ENCODE assay signal across 15 cellular contexts in genomic region chr14:105023144-105023543, GRCh38. TPM values are rescaled to one million over a fixed set of nuclear protein-coding genes. Genes with fewer than 3 reads are reported as not detected.
A peak's percentile ranks its signal among the peaks of the same experiment; 100 is the strongest.
DNase-seq lines count a peak whose midpoint lies in the region; ATAC-seq and TF ChIP-seq lines count a peak whose summit lies in the region.
"Had no signal": no experiment of that assay in that cellular context is flagged by ENCODE, and none has a peak within 500 bp of the region (broad histone marks: within the 10 kb centered on the region; RNA-seq: fewer than 3 reads in every experiment).

No MANE protein-coding gene starts in this region.

- H3K4me1 ChIP-seq in breast epithelium (peaks cover 5 to 9% of the 10 kb centered on the region in 2 donors), mucosa of descending colon (ENCODE audit: low read depth) (peaks cover 21% of the 10 kb centered on the region)

- TF ChIP-seq POLR2A in breast epithelium (IDR thresholded peaks at IDR 0.05) = no peak

- H3K4me3 ChIP-seq in breast epithelium (no peak overlapping the region), mucosa of descending colon (no peak overlapping the region)
- H3K4me3 ChIP-seq: pancreas had no signal

- CTCF ChIA-PET in MCF 10A (lab: Yijun Ruan, JAX) = interaction anchor here (1.0 to 1.5 kb wide), 2 partner anchors 21 to 23 kb away, joined by 4 read pairs; no protein-coding TSS in a partner anchor

- H3K27ac Mint-ChIP-seq in MCF 10A (ENCODE audit: low read depth, unreplicated experiment) = peak overlapping the region; percentile 75
- H3K27ac Mint-ChIP-seq in stimulated activated memory B cell treated with anti-CD40 and anti-IgM and Interleukin-4, amounts not matched to agents 10 μg/mL and 1 μg/mL and 100 μg/mL, for 72 hours = peak overlapping the region; percentile 86

- intact Hi-C loops in MCF 10A (cut with micrococcal nuclease) (no loop called here), breast epithelium (cut with DNase I; ENCODE audit: low total_unique reads) (no loop called here), mucosa of descending colon (cut with DNase I, micrococcal nuclease) (no loop called here)

- H3K36me3 ChIP-seq in breast epithelium (no peaks in the 10 kb centered on the region), mucosa of descending colon (ENCODE audit: low read depth) (peaks cover 4% of the 10 kb centered on the region)
- H3K36me3 ChIP-seq: pancreas had no signal

- in situ Hi-C loops in SK-MEL-5 (cut with HindIII; ENCODE audit: low pct_unique_long_range_greater_than_20kb, low sequenced_read_pairs) = no loop called here

- TF ChIP-seq CTCF in MCF 10A (IDR thresholded peaks at IDR 0.05; ENCODE audit: unreplicated experiment) = no peak
- no peak for TF ChIP-seq CTCF in breast epithelium (IDR thresholded peaks at IDR 0.05)
- no peak for TF ChIP-seq CTCF in mucosa of descending colon (IDR thresholded peaks at IDR 0.05)

- H3K9me3 ChIP-seq in breast epithelium (no peaks in the 10 kb centered on the region), mucosa of descending colon (no peaks in the 10 kb centered on the region)
- H3K9me3 ChIP-seq: pancreas had no signal

- no TSS peak for BruUV-seq in MCF 10A (replicated peaks; lab: Mats Ljungman, UMichigan)

- no peaks in the 10 kb centered on the region for H3K27me3 Mint-ChIP-seq in MCF 10A (ENCODE audit: insufficient read depth, unreplicated experiment)
- no peaks in the 10 kb centered on the region for H3K27me3 Mint-ChIP-seq in stimulated activated memory B cell treated with anti-CD40 and anti-IgM and Interleukin-4, amounts not matched to agents 10 μg/mL and 1 μg/mL and 100 μg/mL, for 72 hours

- peak overlapping the region; percentile 94 for H3K4me3 Mint-ChIP-seq in MCF 10A (ENCODE audit: unreplicated experiment)
- no peak overlapping the region for H3K4me3 Mint-ChIP-seq in stimulated activated memory B cell treated with anti-CD40 and anti-IgM and Interleukin-4, amounts not matched to agents 10 μg/mL and 1 μg/mL and 100 μg/mL, for 72 hours

- peaks cover 9% of the 10 kb centered on the region for H3K36me3 Mint-ChIP-seq in MCF 10A (ENCODE audit: insufficient read depth, unreplicated experiment)
- peaks cover 10% of the 10 kb centered on the region for H3K36me3 Mint-ChIP-seq in stimulated activated memory B cell treated with anti-CD40 and anti-IgM and Interleukin-4, amounts not matched to agents 10 μg/mL and 1 μg/mL and 100 μg/mL, for 72 hours
- H3K36me3 Mint-ChIP-seq: IgD-negative memory B cell had no signal

- DNase-seq in MCF 10A (ENCODE audit: unreplicated experiment) (peak; percentile 44), breast epithelium (ENCODE audit: low spot score in 2 of 2) (no peak), SK-MEL-5 (ENCODE audit: low read depth, low spot score) (peak; percentile 79), dermis blood vessel endothelial cell (peak; percentile 62), GM03348 (ENCODE audit: low spot score) (no peak), mucosa of descending colon (no peak)
- DNase-seq: anterior cingulate cortex; left ventricle myocardium superior; NCI-H2081 treated with DMSO at 0.1 percent for 48 hours; NK-92 treated with Interleukin-12 subunit alpha and Interleukin-12 subunit beta, amount 100 ng/mL, for 24 hours; pancreas; T-helper 1 cell had no signal

- ATAC-seq in stimulated activated memory B cell treated with anti-CD40 and anti-IgM and Interleukin-4, amounts not matched to agents 10 μg/mL and 1 μg/mL and 100 μg/mL, for 72 hours = no peak
- no peak for ATAC-seq in HG03175 (IDR thresholded peaks at IDR 0.05; ENCODE audit: unreplicated experiment)
- ATAC-seq in mucosa of descending colon = no peak
- ATAC-seq: left ventricle myocardium superior, pancreas had no signal

- H3K27me3 ChIP-seq in breast epithelium = no peaks in the 10 kb centered on the region
- H3K27me3 ChIP-seq: pancreas had no signal

- POLR2A ChIA-PET in MCF 10A (lab: Yijun Ruan, JAX) = interaction anchor here (0.9 to 18.5 kb wide), 4 partner anchors 9 to 64 kb away, joined by 4 to 636 read pairs (median 7); no protein-coding TSS in a partner anchor

- H3K9me3 Mint-ChIP-seq in MCF 10A (ENCODE audit: unreplicated experiment) = no peaks in the 10 kb centered on the region
- peaks cover 3% of the 10 kb centered on the region for H3K9me3 Mint-ChIP-seq in stimulated activated memory B cell treated with anti-CD40 and anti-IgM and Interleukin-4, amounts not matched to agents 10 μg/mL and 1 μg/mL and 100 μg/mL, for 72 hours
- H3K9me3 Mint-ChIP-seq: IgD-negative memory B cell had no signal

- H3K27ac ChIP-seq in breast epithelium = no peak overlapping the region
- H3K27ac ChIP-seq: pancreas had no signal

- peaks cover 24% of the 10 kb centered on the region for H3K4me1 Mint-ChIP-seq in MCF 10A (ENCODE audit: insufficient read depth, unreplicated experiment)
- H3K4me1 Mint-ChIP-seq in stimulated activated memory B cell treated with anti-CD40 and anti-IgM and Interleukin-4, amounts not matched to agents 10 μg/mL and 1 μg/mL and 100 μg/mL, for 72 hours = peaks cover 60% of the 10 kb centered on the region

RNA-seq across cellular contexts. Expression of gene CDCA4, which starts 2.3 kb away (rescaled TPM):
- 29.3 and 33.0 TPM in 2 replicates for total RNA-seq in MCF 10A (2022)
- 10 to 100 TPM in 2 of 3 donors, 1 to 10 TPM in 1; 5.1 to 10.4 (median 10.2) TPM for total RNA-seq in breast epithelium
- 88.0 and 90.8 TPM in 2 replicates for total RNA-seq in SK-MEL-5 (2014; rRNA removed; shearing (Covaris generic))
- 101 and 102 TPM in 2 replicates for polyA plus RNA-seq in SK-MEL-5 (2015; cell fraction: cytosol; rRNA removed)
- polyA plus RNA-seq in SK-MEL-5 (2015; cell fraction: nucleus; rRNA removed) = 58.1 and 74.6 TPM in 2 replicates
- total RNA-seq in dermis blood vessel endothelial cell = 29.8 and 41.1 TPM in 2 replicates
- 1 to 10 TPM; 4.3 to 8.7 (median 5.6) TPM for total RNA-seq in mucosa of descending colon

RNA-seq across cellular contexts. Expression of gene CLBA1, which starts 37.6 kb away (rescaled TPM):
- total RNA-seq in MCF 10A (2022) (20.3 and 24.3 TPM in 2 replicates), breast epithelium (10 to 100 TPM in 1 of 3 donors, 1 to 10 TPM in 2; 4.5 to 17.0 (median 8.8) TPM), dermis blood vessel endothelial cell (3.7 and 4.6 TPM in 2 replicates), mucosa of descending colon (1 to 10 TPM; 6.0 to 8.4 (median 6.9) TPM)
- total RNA-seq in SK-MEL-5 (2014; rRNA removed; shearing (Covaris generic)) = 11.8 and 13.6 TPM in 2 replicates
- 14.5 and 15.6 TPM in 2 replicates for polyA plus RNA-seq in SK-MEL-5 (2015; cell fraction: cytosol; rRNA removed)
- polyA plus RNA-seq in SK-MEL-5 (2015; cell fraction: nucleus; rRNA removed) = 62.7 and 72.5 TPM in 2 replicates

RNA-seq across cellular contexts. Expression of gene GPR132, which starts 42.1 kb away (rescaled TPM):
- total RNA-seq in MCF 10A (2022) (0.42 TPM in 1 of 2 replicates, not detected in the other), breast epithelium (1 to 10 TPM; 1.3 to 2.9 (median 1.8) TPM), dermis blood vessel endothelial cell (0.09 and 0.85 TPM in 2 replicates), mucosa of descending colon (1 to 10 TPM; 1.7 to 4.0 (median 3.1) TPM)
- not detected in 2 replicates for total RNA-seq in SK-MEL-5 (2014; rRNA removed; shearing (Covaris generic))
- not detected in 2 replicates for polyA plus RNA-seq in SK-MEL-5 (2015; cell fraction: cytosol; rRNA removed)
- polyA plus RNA-seq in SK-MEL-5 (2015; cell fraction: nucleus; rRNA removed) = not detected in 2 replicates

RNA-seq across cellular contexts. Expression of gene AHNAK2, which starts 45.0 kb away (rescaled TPM):
- 218 and 286 TPM in 2 replicates for total RNA-seq in MCF 10A (2022)
- 10 to 100 TPM; 15.1 to 46.7 (median 19.3) TPM for total RNA-seq in breast epithelium
- total RNA-seq in SK-MEL-5 (2014; rRNA removed; shearing (Covaris generic)) = 12.3 and 13.3 TPM in 2 replicates
- polyA plus RNA-seq in SK-MEL-5 (2015; cell fraction: cytosol; rRNA removed) = 5.8 and 8.0 TPM in 2 replicates
- 97.1 and 159 TPM in 2 replicates for polyA plus RNA-seq in SK-MEL-5 (2015; cell fraction: nucleus; rRNA removed)
- 24.5 and 40.5 TPM in 2 replicates for total RNA-seq in dermis blood vessel endothelial cell
- 100 to 1,000 TPM in 1 of 3 donors, 10 to 100 TPM in 1, 1 to 10 TPM in 1; 4.6 to 145 (median 20.3) TPM for total RNA-seq in mucosa of descending colon

Comparison
In these comparisons a context has a peak if more than half of its experiments do, and no peak if none do; other contexts are left out.
1. DNase-seq: peak in MCF 10A (single experiment), SK-MEL-5 (single experiment) and dermis blood vessel endothelial cell (single experiment); none in breast epithelium (0 of 2), GM03348 (single experiment) and mucosa of descending colon (0 of 3).